In genomic region chr5:7850241-7850532, GRCh38 we compare ENCODE assay signal across 10 cellular contexts. TPM values are rescaled to one million over a fixed set of nuclear protein-coding genes. Genes with fewer than 3 reads are reported as not detected.
DNase-seq lines count a peak whose midpoint lies in the region; ATAC-seq and TF ChIP-seq lines count a peak whose summit lies in the region.
"Had no signal": no experiment of that assay in that cellular context is flagged by ENCODE, and none has a peak within 500 bp of the region (broad histone marks: within the 10 kb centered on the region; RNA-seq: fewer than 3 reads in every experiment).

No MANE protein-coding gene starts in this region.

- H3K9me3 Mint-ChIP-seq in activated CD4-positive, alpha-beta memory T cell treated with anti-CD3 and anti-CD28 coated beads for 36 hours, result peaks cover 2% of the 10 kb centered on the region
- no peaks in the 10 kb centered on the region for H3K9me3 Mint-ChIP-seq in activated CD4-positive, alpha-beta memory T cell treated with anti-CD3 and anti-CD28 coated beads, Interleukin-2, amount 10 ng/mL, durations not matched to agents 7 days and 5 days

- H3K4me3 ChIP-seq in coronary artery (peak overlapping the region; percentile 85), mesendoderm (ENCODE audit: low read length) (peak overlapping the region; percentile 55), tibial artery (peak overlapping the region; percentile 44 to 54)

- no peak overlapping the region for H2BK15ac ChIP-seq in mesendoderm (replicated peaks; ENCODE audit: low read depth)

- H3K36me3 ChIP-seq in mesendoderm (ENCODE audit: control insufficient read depth, insufficient read depth, low read length) (no peaks in the 10 kb centered on the region), tibial artery (no peaks in the 10 kb centered on the region)

- no peaks in the 10 kb centered on the region for H3K79me1 ChIP-seq in mesendoderm (ENCODE audit: low read length)

- POLR2A ChIA-PET in activated CD4-positive, alpha-beta memory T cell treated with anti-CD3 and anti-CD28 coated beads for 36 hours (lab: Charles Lee), result no interaction called here
- POLR2A ChIA-PET in activated CD4-positive, alpha-beta memory T cell treated with anti-CD3 and anti-CD28 coated beads, Interleukin-2, amount 10 ng/mL, durations not matched to agents 7 days and 5 days (lab: Charles Lee), result interaction anchor here (1.1 kb wide), 1 partner anchor 19 kb away, joined by 3 read pairs; no protein-coding TSS in a partner anchor

- H3K27me3 Mint-ChIP-seq in activated CD4-positive, alpha-beta memory T cell treated with anti-CD3 and anti-CD28 coated beads for 36 hours, result peaks cover 22% of the 10 kb centered on the region
- peaks cover 39% of the 10 kb centered on the region for H3K27me3 Mint-ChIP-seq in activated CD4-positive, alpha-beta memory T cell treated with anti-CD3 and anti-CD28 coated beads, Interleukin-2, amount 10 ng/mL, durations not matched to agents 7 days and 5 days

- peak overlapping the region; percentile 90 for H3K4me2 ChIP-seq in mesendoderm (ENCODE audit: low read length)

- H3K27ac ChIP-seq in coronary artery, result no peak overlapping the region
- no peak overlapping the region for H3K27ac ChIP-seq in mesendoderm (ENCODE audit: low read depth, low read length)
- H3K27ac ChIP-seq in tibial artery, result no peak overlapping the region

- H2AK5ac ChIP-seq in mesendoderm (ENCODE audit: low read length), result no peak overlapping the region

- no peaks in the 10 kb centered on the region for H3K4me1 ChIP-seq in mesendoderm (ENCODE audit: control insufficient read depth, low read depth, low read length)
- peaks cover 0 to 25% (median 17%) of the 10 kb centered on the region in 4 donors for H3K4me1 ChIP-seq in tibial artery

- no peak overlapping the region for H2BK5ac ChIP-seq in mesendoderm (ENCODE audit: low read length)

- TF ChIP-seq CTCF in coronary artery (IDR thresholded peaks at IDR 0.05), result no peak
- TF ChIP-seq CTCF in tibial artery (IDR thresholded peaks at IDR 0.05), result no peak

- H3K27me3 ChIP-seq in mesendoderm (ENCODE audit: insufficient read depth, low read length, poor library complexity) (no peaks in the 10 kb centered on the region), tibial artery (peaks cover 0 to 23% of the 10 kb centered on the region in 2 donors)

- no peak overlapping the region for H2BK120ac ChIP-seq in mesendoderm (ENCODE audit: low read depth, low read length)

- CTCF ChIA-PET in activated CD4-positive, alpha-beta memory T cell treated with anti-CD3 and anti-CD28 coated beads for 36 hours (lab: Charles Lee), result interaction anchor here (0.6 to 1.0 kb wide), 4 partner anchors 9 to 36 kb away, joined by 3 read pairs; no protein-coding TSS in a partner anchor
- CTCF ChIA-PET in activated CD4-positive, alpha-beta memory T cell treated with anti-CD3 and anti-CD28 coated beads, Interleukin-2, amount 10 ng/mL, durations not matched to agents 7 days and 5 days (lab: Charles Lee), result interaction anchor here (2.3 kb wide), 1 partner anchor 34 kb away, joined by 7 read pairs; no protein-coding TSS in a partner anchor

- H3K18ac ChIP-seq in mesendoderm (ENCODE audit: low read length), result no peak overlapping the region

- H3K9me3 ChIP-seq in tibial artery, result no peaks in the 10 kb centered on the region

- peak overlapping the region; percentile 46 for H3K4me3 Mint-ChIP-seq in activated CD4-positive, alpha-beta memory T cell treated with anti-CD3 and anti-CD28 coated beads for 36 hours
- H3K4me3 Mint-ChIP-seq in activated CD4-positive, alpha-beta memory T cell treated with anti-CD3 and anti-CD28 coated beads, Interleukin-2, amount 10 ng/mL, durations not matched to agents 7 days and 5 days, result no peak overlapping the region

- H3K9ac ChIP-seq in mesendoderm (ENCODE audit: low read length), result peak overlapping the region; percentile 67

- peaks cover 18% of the 10 kb centered on the region for H3K4me1 Mint-ChIP-seq in activated CD4-positive, alpha-beta memory T cell treated with anti-CD3 and anti-CD28 coated beads for 36 hours (ENCODE audit: low read depth)
- H3K4me1 Mint-ChIP-seq in activated CD4-positive, alpha-beta memory T cell treated with anti-CD3 and anti-CD28 coated beads, Interleukin-2, amount 10 ng/mL, durations not matched to agents 7 days and 5 days, result peaks cover 21% of the 10 kb centered on the region

- H4K5ac ChIP-seq in mesendoderm (ENCODE audit: low read length), result no peak overlapping the region

- intact Hi-C loops in activated CD4-positive, alpha-beta memory T cell treated with anti-CD3 and anti-CD28 coated beads for 36 hours (cut with micrococcal nuclease), result no loop called here
- intact Hi-C loops in tibial artery (cut with DNase I; ENCODE audit: low total_unique reads), result no loop called here

- no peaks in the 10 kb centered on the region for H3K79me2 ChIP-seq in mesendoderm (ENCODE audit: control insufficient read depth, insufficient read depth, low read length)

- ATAC-seq in GM21576 (IDR thresholded peaks at IDR 0.05; ENCODE audit: unreplicated experiment), result no peak

- no peak overlapping the region for H3K27ac Mint-ChIP-seq in activated CD4-positive, alpha-beta memory T cell treated with anti-CD3 and anti-CD28 coated beads for 36 hours
- H3K27ac Mint-ChIP-seq in activated CD4-positive, alpha-beta memory T cell treated with anti-CD3 and anti-CD28 coated beads, Interleukin-2, amount 10 ng/mL, durations not matched to agents 7 days and 5 days, result no peak overlapping the region

- H3K56ac ChIP-seq in mesendoderm (ENCODE audit: low read length), result peak overlapping the region; percentile 80

- H4K8ac ChIP-seq in mesendoderm (ENCODE audit: low read depth, low read length), result no peak overlapping the region

- H3K36me3 Mint-ChIP-seq in activated CD4-positive, alpha-beta memory T cell treated with anti-CD3 and anti-CD28 coated beads for 36 hours, result no peaks in the 10 kb centered on the region
- H3K36me3 Mint-ChIP-seq in activated CD4-positive, alpha-beta memory T cell treated with anti-CD3 and anti-CD28 coated beads, Interleukin-2, amount 10 ng/mL, durations not matched to agents 7 days and 5 days (ENCODE audit: low read depth), result peaks cover 2% of the 10 kb centered on the region

- no peak overlapping the region for H3K23ac ChIP-seq in mesendoderm (ENCODE audit: low read length)

- DNase-seq in activated CD4-positive, alpha-beta memory T cell treated with anti-CD3 and anti-CD28 coated beads for 36 hours, result no peak
- no peak for DNase-seq in activated CD4-positive, alpha-beta memory T cell treated with anti-CD3 and anti-CD28 coated beads, Interleukin-2, amount 10 ng/mL, durations not matched to agents 7 days and 5 days
- no peak for DNase-seq in coronary artery (ENCODE audit: low spot score)
- DNase-seq in mesendoderm, result no peak
- no peak for DNase-seq in tibial artery
- no peak for DNase-seq in NCI-H2196 (lab: John Stamatoyannopoulos, UW; ENCODE audit: unreplicated experiment)
- DNase-seq in NCI-H146 (lab: John Stamatoyannopoulos, UW), result no peak

- WGBS in mesendoderm (ENCODE audit: extremely low coverage, insufficient coverage, low lambda C conversion rate), result no CpG with 5 or more reads among the region's 15 CpGs

- no peak overlapping the region for H3K4ac ChIP-seq in mesendoderm (ENCODE audit: low read depth, low read length)

RNA-seq across cellular contexts. Expression of gene CFAP90, which starts 0.7 kb away (rescaled TPM):
- not detected for total RNA-seq in activated CD4-positive, alpha-beta memory T cell treated with anti-CD3 and anti-CD28 coated beads for 36 hours
- not detected for total RNA-seq in activated CD4-positive, alpha-beta memory T cell treated with anti-CD3 and anti-CD28 coated beads, Interleukin-2, amount 10 ng/mL, durations not matched to agents 7 days and 5 days
- polyA plus RNA-seq in mesendoderm (2013, experiment 1 of 2), result 0.55 TPM
- 0.70 TPM for polyA plus RNA-seq in mesendoderm (2013, experiment 2 of 2)
- total RNA-seq: H4, lung microvascular endothelial cell had no signal

RNA-seq across cellular contexts. Expression of gene FASTKD3, which starts 18.6 kb away (rescaled TPM):
- 1 to 10 TPM; 6.9 to 7.5 TPM for total RNA-seq in activated CD4-positive, alpha-beta memory T cell treated with anti-CD3 and anti-CD28 coated beads for 36 hours
- total RNA-seq in activated CD4-positive, alpha-beta memory T cell treated with anti-CD3 and anti-CD28 coated beads, Interleukin-2, amount 10 ng/mL, durations not matched to agents 7 days and 5 days, result 10 to 100 TPM; 12.5 to 13.4 TPM
- polyA plus RNA-seq in mesendoderm (2013, experiment 1 of 2), result 6.2 TPM
- 6.5 TPM for polyA plus RNA-seq in mesendoderm (2013, experiment 2 of 2)

RNA-seq across cellular contexts. Expression of gene MTRR, which starts 18.8 kb away (rescaled TPM):
- total RNA-seq in activated CD4-positive, alpha-beta memory T cell treated with anti-CD3 and anti-CD28 coated beads for 36 hours, result 10 to 100 TPM; 45.2 to 47.1 TPM
- total RNA-seq in activated CD4-positive, alpha-beta memory T cell treated with anti-CD3 and anti-CD28 coated beads, Interleukin-2, amount 10 ng/mL, durations not matched to agents 7 days and 5 days, result 10 to 100 TPM; 58.4 to 65.3 TPM
- 52.5 TPM for polyA plus RNA-seq in mesendoderm (2013, experiment 1 of 2)
- polyA plus RNA-seq in mesendoderm (2013, experiment 2 of 2), result 48.4 TPM
